Comparison of ENCODE assay signal across 10 cellular contexts in genomic region chr11:46338636-46338987, GRCh38. TPM values are rescaled to one million over a fixed set of nuclear protein-coding genes. Genes with fewer than 3 reads are reported as not detected.
DNase-seq lines count a peak whose midpoint lies in the region; ATAC-seq and TF ChIP-seq lines count a peak whose summit lies in the region.
"Had no signal": no experiment of that assay in that cellular context is flagged by ENCODE, and none has a peak within 500 bp of the region (broad histone marks: within the 10 kb centered on the region; RNA-seq: fewer than 3 reads in every experiment).

No MANE protein-coding gene starts in this region.

- DNase-seq in HFFc6, result peak; percentile 13
- DNase-seq in DMS79 (lab: John Stamatoyannopoulos, UW), result no peak
- DNase-seq in NCI-H2227 treated with DMSO at 0.1 percent for 48 hours (lab: John Stamatoyannopoulos, UW), result no peak
- DNase-seq: activated CD4-positive, CD25-positive, alpha-beta regulatory T cell; cerebellar nuclear complex had no signal

- no peaks in the 10 kb centered on the region for H3K36me3 Mint-ChIP-seq in HFFc6 (ENCODE audit: low read depth)

- H3K27ac ChIP-seq in VCaP, result peak overlapping the region; percentile 83
- peak overlapping the region; percentile 54 for H3K27ac ChIP-seq in iPS-18a (ENCODE audit: low read length)
- H3K27ac ChIP-seq in skeletal muscle tissue (ENCODE audit: low read depth, low read length), result peak overlapping the region; percentile 86

- no peaks in the 10 kb centered on the region for H3K9me3 ChIP-seq in iPS-18a (ENCODE audit: control insufficient read depth, low read depth, low read length)
- no peaks in the 10 kb centered on the region for H3K9me3 ChIP-seq in skeletal muscle tissue (ENCODE audit: control insufficient read depth in 3 of 3, low read length in 3 of 3)

- ATAC-seq in HG02763 (IDR thresholded peaks at IDR 0.05; ENCODE audit: unreplicated experiment), result no peak

- no peaks in the 10 kb centered on the region for H3K9me3 Mint-ChIP-seq in HFFc6

- H3K4me3 ChIP-seq in iPS-18a (ENCODE audit: low read length), result peak overlapping the region; percentile 44
- peak overlapping the region; percentile 59 to 72 (median 66) for H3K4me3 ChIP-seq in skeletal muscle tissue (ENCODE audit: low read length in 3 of 3)

- no peak overlapping the region for H3K9ac ChIP-seq in iPS-18a (ENCODE audit: low read length)
- peak overlapping the region; percentile 55 to 81 (median 57) for H3K9ac ChIP-seq in skeletal muscle tissue (ENCODE audit: low read depth in 1 of 3, low read length in 3 of 3)

- no peaks in the 10 kb centered on the region for H3K36me3 ChIP-seq in iPS-18a (ENCODE audit: control insufficient read depth, low read depth, low read length)
- no peaks in the 10 kb centered on the region for H3K36me3 ChIP-seq in skeletal muscle tissue (ENCODE audit: control insufficient read depth in 3 of 3, insufficient read depth in 3 of 3, low read length in 3 of 3)

- H3K27ac Mint-ChIP-seq in HFFc6, result peak overlapping the region; percentile 67

- peaks cover 23% of the 10 kb centered on the region for H3K4me1 Mint-ChIP-seq in HFFc6 (ENCODE audit: low read depth)

- peaks cover 67% of the 10 kb centered on the region for H3K4me1 ChIP-seq in iPS-18a (ENCODE audit: control insufficient read depth, low read depth, low read length)
- H3K4me1 ChIP-seq in skeletal muscle tissue (ENCODE audit: control insufficient read depth in 3 of 3, insufficient read depth in 3 of 3, low read length in 3 of 3), result peaks cover 24 to 40% (median 37%) of the 10 kb centered on the region in 3 donors

- H3K27me3 ChIP-seq in iPS-18a (ENCODE audit: control insufficient read depth, insufficient read depth, low read length), result peaks cover 16% of the 10 kb centered on the region
- H3K27me3 ChIP-seq in skeletal muscle tissue (ENCODE audit: control insufficient read depth in 3 of 3, insufficient read depth in 3 of 3, low read length in 3 of 3), result peaks cover 6 to 12% (median 9%) of the 10 kb centered on the region in 3 donors

- H3K27me3 Mint-ChIP-seq in HFFc6 (ENCODE audit: insufficient read depth), result peaks cover 25% of the 10 kb centered on the region

- H3K4me3 Mint-ChIP-seq in HFFc6, result peak overlapping the region; percentile 82

- no peak for TF ChIP-seq CTCF in HFFc6 (IDR thresholded peaks at IDR 0.05)
- no peak for TF ChIP-seq CTCF in VCaP (conservative IDR thresholded peaks at IDR 0.05)

RNA-seq across cellular contexts. Expression of gene DGKZ, which starts 8.7 kb away (rescaled TPM):
- total RNA-seq in HFFc6 (2021; fragmentation: NEBNext Ultra II Directional; extraction: Animal tissue kit (Norgen Biotek cat#: 25700)), result 10 to 100 TPM; 40.4 to 49.8 (median 46.2) TPM
- total RNA-seq in skeletal muscle tissue, result 22.4 TPM

RNA-seq across cellular contexts. Expression of gene MDK, which starts 42.9 kb away (rescaled TPM):
- total RNA-seq in HFFc6 (2021; fragmentation: NEBNext Ultra II Directional; extraction: Animal tissue kit (Norgen Biotek cat#: 25700)), result 10 to 100 TPM in 5 of 6 experiments, 1 to 10 TPM in 1; 9.7 to 22.9 (median 18.9) TPM
- 28.2 TPM for total RNA-seq in skeletal muscle tissue

RNA-seq across cellular contexts. Expression of gene CHRM4, which starts 53.0 kb away (rescaled TPM):
- not detected for total RNA-seq in HFFc6 (2021; fragmentation: NEBNext Ultra II Directional; extraction: Animal tissue kit (Norgen Biotek cat#: 25700))
- not detected for total RNA-seq in skeletal muscle tissue
- total RNA-seq: lung microvascular endothelial cell had no signal
